11 cellular contexts compared by ENCODE assay signal in genomic region chr16:204046-204445, GRCh38. TPM values are rescaled to one million over a fixed set of nuclear protein-coding genes. Genes with fewer than 3 reads are reported as not detected.
"Had no signal": no experiment of that assay in that cellular context is flagged by ENCODE, and none has a peak within 500 bp of the region (broad histone marks: within the 10 kb centered on the region; RNA-seq: fewer than 3 reads in every experiment).

No MANE protein-coding gene starts in this region.

RNA-seq across cellular contexts. Expression of gene HBQ1, which starts 23.8 kb away (rescaled TPM):
- total RNA-seq: OCI-LY7, PC-3, PC-9, Peyer's patch, Right ventricle myocardium inferior, Right ventricle myocardium superior, RPMI7951, SJCRH30, SJSA1 had no signal

RNA-seq across cellular contexts. Expression of gene HBA1, which starts 27.6 kb away (rescaled TPM):
- total RNA-seq: OCI-LY7, PC-3, PC-9, Peyer's patch, RPMI7951, SJCRH30, SJSA1, SK-MEL-5 had no signal
- polyA plus RNA-seq: SK-N-SH had no signal

RNA-seq across cellular contexts. Expression of gene HBA2, which starts 31.4 kb away (rescaled TPM):
- total RNA-seq: OCI-LY7, PC-3, PC-9, RPMI7951, SJCRH30, SJSA1, SK-MEL-5 had no signal
- polyA plus RNA-seq: SK-N-SH had no signal
